Comparison of ENCODE assay signal across 9 cellular contexts in the genomic region with DNA sequence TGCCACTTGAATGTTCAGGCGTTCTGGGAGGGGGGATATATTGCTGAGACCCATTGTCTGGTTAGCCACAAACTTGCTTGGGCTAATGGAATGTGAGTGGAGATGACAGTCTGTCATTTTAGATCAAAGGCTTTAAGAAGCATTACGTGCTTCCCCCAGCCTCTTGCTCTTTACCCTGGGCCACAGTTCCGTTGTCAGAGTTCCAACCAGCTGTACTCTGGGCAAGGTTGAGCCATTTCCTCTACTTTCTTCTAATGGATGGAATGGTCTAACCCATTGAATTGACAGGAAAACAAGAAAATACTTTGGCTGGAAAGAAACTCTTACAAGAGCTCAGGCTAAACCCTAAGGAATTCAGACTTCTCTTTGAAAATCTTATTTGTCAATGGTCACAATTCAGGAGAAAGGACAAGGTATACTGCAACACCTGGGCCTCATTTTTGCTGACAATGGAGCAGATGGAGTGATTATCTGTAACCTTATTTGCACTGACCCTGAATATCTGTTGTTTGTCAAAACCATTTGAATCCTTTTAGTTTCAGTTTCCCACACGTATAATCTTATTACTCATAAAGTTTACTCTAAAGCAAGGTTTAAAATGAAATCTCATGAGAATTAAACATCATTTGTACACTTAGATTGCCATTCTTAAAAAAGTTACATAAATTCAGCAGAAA.
DNase-seq lines count a peak whose midpoint lies in the region; ATAC-seq and TF ChIP-seq lines count a peak whose summit lies in the region.
"Had no signal": no experiment of that assay in that cellular context is flagged by ENCODE, and none has a peak within 500 bp of the region (broad histone marks: within the 10 kb centered on the region; RNA-seq: fewer than 3 reads in every experiment).

No MANE protein-coding gene starts in this region.

- peak; percentile 56 for ATAC-seq in GM18517 (IDR thresholded peaks at IDR 0.05; ENCODE audit: unreplicated experiment)
- ATAC-seq in HG03378 (IDR thresholded peaks at IDR 0.05; ENCODE audit: unreplicated experiment) = peak; percentile 40
- ATAC-seq: HCT116 had no signal

- in situ Hi-C loops in astrocyte of the cerebellum (cut with HindIII; ENCODE audit: low sequenced_read_pairs) = no loop called here

- DNase-seq in astrocyte of the cerebellum (ENCODE audit: low read depth) = peak; percentile 82
- DNase-seq in posterior cingulate gyrus = no peak
- no peak for DNase-seq in stimulated activated CD4-positive, alpha-beta T cell treated with anti-CD3 and anti-CD28 coated beads, Interleukin-4, amount 100 ng/mL, for 24 hours
- no peak for DNase-seq in Kasumi-1 (lab: John Stamatoyannopoulos, UW)
- no peak for DNase-seq in COR-L47 (lab: John Stamatoyannopoulos, UW)

- H3K27ac ChIP-seq in neutrophil = peak overlapping the region; percentile 3

- H3K27me3 ChIP-seq in neutrophil = no peaks in the 10 kb centered on the region

- no peaks in the 10 kb centered on the region for H3K36me3 ChIP-seq in neutrophil

- no peak overlapping the region for H3K4me3 ChIP-seq in astrocyte of the cerebellum (ENCODE audit: low read depth, low read length)
- no peak overlapping the region for H3K4me3 ChIP-seq in neutrophil (ENCODE audit: low read depth in 1 of 2, low read length in 1 of 2)

- intact Hi-C loops in posterior cingulate gyrus (cut with DNase I) = no loop called here

- TF ChIP-seq CTCF in astrocyte of the cerebellum (IDR thresholded peaks at IDR 0.05; ENCODE audit: low read depth, low read length, missing control alignments) (no peak), neutrophil (IDR thresholded peaks at IDR 0.05) (no peak)

- peaks cover 0 to 16% of the 10 kb centered on the region in 2 experiments for H3K4me1 ChIP-seq in neutrophil (ENCODE audit: control insufficient read depth in 1 of 2, insufficient read depth in 1 of 2, low read depth in 1 of 2, low read length in 1 of 2)

- no peaks in the 10 kb centered on the region for H3K9me3 ChIP-seq in neutrophil
